ENCODE assay signal across 16 cellular contexts in genomic region chr2:26270363-26270762, GRCh38. TPM values are rescaled to one million over a fixed set of nuclear protein-coding genes. Genes with fewer than 3 reads are reported as not detected.
DNase-seq lines count a peak whose midpoint lies in the region; ATAC-seq and TF ChIP-seq lines count a peak whose summit lies in the region.
"Had no signal": no experiment of that assay in that cellular context is flagged by ENCODE, and none has a peak within 500 bp of the region (broad histone marks: within the 10 kb centered on the region; RNA-seq: fewer than 3 reads in every experiment).

No MANE protein-coding gene starts in this region.

- no peaks in the 10 kb centered on the region for H3K27me3 Mint-ChIP-seq in CD14-positive monocyte (ENCODE audit: low read depth in 3 of 3)
- no peaks in the 10 kb centered on the region for H3K27me3 Mint-ChIP-seq in activated naive CD8-positive, alpha-beta T cell treated with anti-CD3 and anti-CD28 coated beads for 36 hours
- no peaks in the 10 kb centered on the region for H3K27me3 Mint-ChIP-seq in memory B cell

- in situ Hi-C loops in GM13976 (cut with MboI; ENCODE audit: low sequenced_read_pairs, unreplicated experiment): no loop called here

- no peak for TF ChIP-seq CTCF in CD14-positive monocyte (IDR thresholded peaks at IDR 0.05)
- no peak for TF ChIP-seq CTCF in GM13976 (IDR thresholded peaks at IDR 0.05; ENCODE audit: borderline replicate concordance, control extremely low read depth, extremely low read depth, insufficient read depth, missing control alignments)

- no peak for DNase-seq in CD14-positive monocyte (ENCODE audit: low spot score)
- peak; percentile 33 for DNase-seq in GM13976 (ENCODE audit: low spot score)
- no peak for DNase-seq in activated naive CD8-positive, alpha-beta T cell treated with anti-CD3 and anti-CD28 coated beads for 36 hours
- DNase-seq in memory B cell (ENCODE audit: low spot score in 2 of 2): no peak
- DNase-seq in GM03348 (ENCODE audit: low spot score): no peak
- no peak for DNase-seq in activated CD4-positive, CD25-positive, alpha-beta regulatory T cell (lab: John Stamatoyannopoulos, UW)
- DNase-seq: activated CD4-positive, alpha-beta T cell treated with anti-CD3 and anti-CD28 coated beads, Interleukin-2, amount 50 U/mL, for 1 hour; activated gamma-delta T cell; body of pancreas; DMS153; NCI-H1092 treated with DMSO at 0.1 percent for 48 hours; NCI-H2171 treated with DMSO at 0.1 percent for 48 hours; right cardiac atrium; T1000 had no signal

- H3K27ac Mint-ChIP-seq in CD14-positive monocyte (peak overlapping the region; percentile 74 to 94 (median 85)), memory B cell (peak overlapping the region; percentile 39)
- peak overlapping the region; percentile 72 for H3K27ac Mint-ChIP-seq in activated naive CD8-positive, alpha-beta T cell treated with anti-CD3 and anti-CD28 coated beads for 36 hours

- intact Hi-C loops in CD14-positive monocyte (cut with micrococcal nuclease): no loop called here

- H3K9me3 Mint-ChIP-seq in CD14-positive monocyte (no peaks in the 10 kb centered on the region), memory B cell (no peaks in the 10 kb centered on the region)
- H3K9me3 Mint-ChIP-seq in activated naive CD8-positive, alpha-beta T cell treated with anti-CD3 and anti-CD28 coated beads for 36 hours: no peaks in the 10 kb centered on the region

- H3K4me3 Mint-ChIP-seq in CD14-positive monocyte (peak overlapping the region in 1 of 2 donors; percentile 46), memory B cell (no peak overlapping the region)
- no peak overlapping the region for H3K4me3 Mint-ChIP-seq in activated naive CD8-positive, alpha-beta T cell treated with anti-CD3 and anti-CD28 coated beads for 36 hours

- ATAC-seq in memory B cell (ENCODE audit: low read depth) (no peak), HG03342 (IDR thresholded peaks at IDR 0.05; ENCODE audit: unreplicated experiment) (no peak)
- ATAC-seq: body of pancreas, right cardiac atrium, Right ventricle myocardium inferior had no signal

- H3K36me3 Mint-ChIP-seq in CD14-positive monocyte (peaks cover 13 to 29% of the 10 kb centered on the region in 2 donors), memory B cell (peaks cover 16% of the 10 kb centered on the region)
- H3K36me3 Mint-ChIP-seq in activated naive CD8-positive, alpha-beta T cell treated with anti-CD3 and anti-CD28 coated beads for 36 hours: peaks cover 2% of the 10 kb centered on the region

- H3K4me1 Mint-ChIP-seq in CD14-positive monocyte (peaks cover 61% of the 10 kb centered on the region), memory B cell (peaks cover 13% of the 10 kb centered on the region)
- peaks cover 9% of the 10 kb centered on the region for H3K4me1 Mint-ChIP-seq in activated naive CD8-positive, alpha-beta T cell treated with anti-CD3 and anti-CD28 coated beads for 36 hours

RNA-seq across cellular contexts. Expression of gene HADHB, which starts 25.6 kb away (rescaled TPM):
- 100 to 1,000 TPM; 186 to 200 TPM for polyA plus RNA-seq in CD14-positive monocyte
- 10 to 100 TPM; 70.2 to 73.2 TPM for total RNA-seq in activated naive CD8-positive, alpha-beta T cell treated with anti-CD3 and anti-CD28 coated beads for 36 hours

RNA-seq across cellular contexts. Expression of gene HADHA, which starts 25.9 kb away (rescaled TPM):
- 100 to 1,000 TPM; 155 to 187 TPM for polyA plus RNA-seq in CD14-positive monocyte
- 100 to 1,000 TPM; 119 to 120 TPM for total RNA-seq in activated naive CD8-positive, alpha-beta T cell treated with anti-CD3 and anti-CD28 coated beads for 36 hours
